28 cellular contexts compared by ENCODE assay signal in the genomic region with DNA sequence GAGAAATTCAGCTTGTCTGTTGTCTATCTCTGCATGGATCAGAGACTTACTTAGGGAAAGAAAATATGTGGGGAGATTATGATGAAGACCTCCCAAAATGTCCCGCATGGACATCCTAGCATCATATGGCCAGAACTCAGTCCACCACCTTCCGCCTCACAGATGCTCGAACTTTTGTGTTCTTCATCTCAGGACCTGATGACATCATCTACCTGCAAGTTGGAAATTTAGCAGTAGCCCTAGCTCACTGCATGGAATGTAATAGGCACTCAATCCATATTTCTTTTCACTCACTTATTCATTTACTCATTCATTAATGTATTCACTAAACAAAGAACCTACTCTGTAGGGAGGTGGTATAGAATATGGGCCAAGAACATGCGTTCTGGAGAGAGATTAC.
"Had no signal": no experiment of that assay in that cellular context is flagged by ENCODE, and none has a peak within 500 bp of the region (broad histone marks: within the 10 kb centered on the region; RNA-seq: fewer than 3 reads in every experiment).

No MANE protein-coding gene starts in this region.

- H3K27ac Mint-ChIP-seq: stimulated activated effector memory CD8-positive, alpha-beta T cell treated with anti-CD3 and anti-CD28 coated beads, Interleukin-12 subunit alpha, Interleukin-12 subunit beta, amount 100 ng/mL, for 72 hours; stimulated activated memory B cell treated with anti-CD40 and anti-IgM and Interleukin-4, amounts not matched to agents 10 μg/mL and 1 μg/mL and 100 μg/mL, for 72 hours; stimulated activated naive B cell treated with anti-CD40 and anti-IgM and Interleukin-4, amounts not matched to agents 10 μg/mL and 1 μg/mL and 100 μg/mL, for 72 hours; stimulated activated naive CD8-positive, alpha-beta T cell treated with anti-CD3 and anti-CD28 coated beads, Interleukin-15, amount 100 ng/mL, for 72 hours; type B pancreatic cell had no signal

- H3K27ac ChIP-seq: stomach, suprapubic skin, testis, thoracic aorta, thyroid gland, tibial artery, tibial nerve, transverse colon, upper lobe of left lung, upper lobe of right lung, uterus, vagina had no signal

- H3K4me1 Mint-ChIP-seq: stimulated activated effector memory CD8-positive, alpha-beta T cell treated with anti-CD3 and anti-CD28 coated beads, Interleukin-12 subunit alpha, Interleukin-12 subunit beta, amount 100 ng/mL, for 72 hours; stimulated activated memory B cell treated with anti-CD40 and anti-IgM and Interleukin-4, amounts not matched to agents 10 μg/mL and 1 μg/mL and 100 μg/mL, for 72 hours; stimulated activated naive B cell treated with anti-CD40 and anti-IgM and Interleukin-4, amounts not matched to agents 10 μg/mL and 1 μg/mL and 100 μg/mL, for 72 hours; stimulated activated naive CD8-positive, alpha-beta T cell treated with anti-CD3 and anti-CD28 coated beads, Interleukin-15, amount 100 ng/mL, for 72 hours had no signal

- ATAC-seq: stimulated activated effector memory CD8-positive, alpha-beta T cell treated with anti-CD3 and anti-CD28 coated beads, Interleukin-12 subunit alpha, Interleukin-12 subunit beta, amount 100 ng/mL, for 72 hours; stimulated activated memory B cell treated with anti-CD40 and anti-IgM and Interleukin-4, amounts not matched to agents 10 μg/mL and 1 μg/mL and 100 μg/mL, for 72 hours; stimulated activated naive B cell treated with anti-CD40 and anti-IgM and Interleukin-4, amounts not matched to agents 10 μg/mL and 1 μg/mL and 100 μg/mL, for 72 hours; stimulated activated naive CD8-positive, alpha-beta T cell treated with anti-CD3 and anti-CD28 coated beads, Interleukin-15, amount 100 ng/mL, for 72 hours; upper lobe of right lung had no signal

- H3K4me3 Mint-ChIP-seq: stimulated activated effector memory CD8-positive, alpha-beta T cell treated with anti-CD3 and anti-CD28 coated beads, Interleukin-12 subunit alpha, Interleukin-12 subunit beta, amount 100 ng/mL, for 72 hours; stimulated activated memory B cell treated with anti-CD40 and anti-IgM and Interleukin-4, amounts not matched to agents 10 μg/mL and 1 μg/mL and 100 μg/mL, for 72 hours; stimulated activated naive B cell treated with anti-CD40 and anti-IgM and Interleukin-4, amounts not matched to agents 10 μg/mL and 1 μg/mL and 100 μg/mL, for 72 hours; stimulated activated naive CD8-positive, alpha-beta T cell treated with anti-CD3 and anti-CD28 coated beads, Interleukin-15, amount 100 ng/mL, for 72 hours; type B pancreatic cell had no signal

- H3K36me3 Mint-ChIP-seq: stimulated activated effector memory CD8-positive, alpha-beta T cell treated with anti-CD3 and anti-CD28 coated beads, Interleukin-12 subunit alpha, Interleukin-12 subunit beta, amount 100 ng/mL, for 72 hours; stimulated activated memory B cell treated with anti-CD40 and anti-IgM and Interleukin-4, amounts not matched to agents 10 μg/mL and 1 μg/mL and 100 μg/mL, for 72 hours; stimulated activated naive B cell treated with anti-CD40 and anti-IgM and Interleukin-4, amounts not matched to agents 10 μg/mL and 1 μg/mL and 100 μg/mL, for 72 hours; type B pancreatic cell had no signal

- DNase-seq: stimulated activated CD4-positive, alpha-beta T cell treated with anti-CD3 and anti-CD28 coated beads, Interleukin-2, amount 100 ng/mL, for 24 hours; stimulated activated CD4-positive, alpha-beta T cell treated with anti-CD3 and anti-CD28 coated beads, Interleukin-2, amount 100 ng/mL, for 48 hours; stimulated activated CD4-positive, alpha-beta T cell treated with anti-CD3 and anti-CD28 coated beads, Interleukin-4, amount 100 ng/mL, for 1 hour; stimulated activated CD4-positive, alpha-beta T cell treated with anti-CD3 and anti-CD28 coated beads, Interleukin-4, amount 100 ng/mL, for 24 hours; stimulated activated CD4-positive, alpha-beta T cell treated with anti-CD3 and anti-CD28 coated beads, Interleukin-4, amount 100 ng/mL, for 4 hours; stimulated activated CD8-positive, alpha-beta memory T cell treated with anti-CD3 and anti-CD28 coated beads, Interleukin-4, amount 100 ng/mL, for 48 hours; stimulated activated naive B cell treated with anti-CD40 and anti-IgM and Interleukin-4, amounts not matched to agents 10 μg/mL and 1 μg/mL and 100 μg/mL, for 72 hours; stimulated activated naive CD4-positive, alpha-beta T cell; stimulated activated naive CD4-positive, alpha-beta T cell treated with Interleukin-2 at 50 U/mL for 16 hours; stimulated activated naive CD8-positive, alpha-beta T cell treated with anti-CD3 and anti-CD28 coated beads, Interleukin-15, amount 100 ng/mL, for 72 hours; stomach; substantia nigra; testis; thyroid gland; tibial artery; transverse colon; trophoblast cell; upper lobe of left lung; upper lobe of right lung; uterus had no signal

- H3K4me1 ChIP-seq: stomach, suprapubic skin, testis, thyroid gland, tibial artery, tibial nerve, transverse colon, upper lobe of left lung, upper lobe of right lung, uterus, vagina had no signal

- H3K4me3 ChIP-seq: stomach, suprapubic skin, testis, thoracic aorta, thyroid gland, tibial artery, tibial nerve, transverse colon, upper lobe of left lung, upper lobe of right lung, uterus, vagina had no signal

- H3K27me3 Mint-ChIP-seq: stimulated activated memory B cell treated with anti-CD40 and anti-IgM and Interleukin-4, amounts not matched to agents 10 μg/mL and 1 μg/mL and 100 μg/mL, for 72 hours had no signal

- H3K9me3 Mint-ChIP-seq: stimulated activated effector memory CD8-positive, alpha-beta T cell treated with anti-CD3 and anti-CD28 coated beads, Interleukin-12 subunit alpha, Interleukin-12 subunit beta, amount 100 ng/mL, for 72 hours; stimulated activated memory B cell treated with anti-CD40 and anti-IgM and Interleukin-4, amounts not matched to agents 10 μg/mL and 1 μg/mL and 100 μg/mL, for 72 hours; type B pancreatic cell had no signal

- H3K9me3 ChIP-seq: stomach, suprapubic skin, testis, thyroid gland, tibial artery, upper lobe of left lung, upper lobe of right lung, uterus, vagina had no signal

- FAIRE-seq: urothelium cell line had no signal

- H3K27me3 ChIP-seq: stomach, suprapubic skin, testis, thyroid gland, tibial artery, tibial nerve, transverse colon, upper lobe of left lung, upper lobe of right lung, uterus, vagina had no signal

- H3K36me3 ChIP-seq: stomach, suprapubic skin, thoracic aorta, thyroid gland, tibial artery, tibial nerve, transverse colon, upper lobe of left lung, upper lobe of right lung, uterus, vagina had no signal
